In the genomic region with DNA sequence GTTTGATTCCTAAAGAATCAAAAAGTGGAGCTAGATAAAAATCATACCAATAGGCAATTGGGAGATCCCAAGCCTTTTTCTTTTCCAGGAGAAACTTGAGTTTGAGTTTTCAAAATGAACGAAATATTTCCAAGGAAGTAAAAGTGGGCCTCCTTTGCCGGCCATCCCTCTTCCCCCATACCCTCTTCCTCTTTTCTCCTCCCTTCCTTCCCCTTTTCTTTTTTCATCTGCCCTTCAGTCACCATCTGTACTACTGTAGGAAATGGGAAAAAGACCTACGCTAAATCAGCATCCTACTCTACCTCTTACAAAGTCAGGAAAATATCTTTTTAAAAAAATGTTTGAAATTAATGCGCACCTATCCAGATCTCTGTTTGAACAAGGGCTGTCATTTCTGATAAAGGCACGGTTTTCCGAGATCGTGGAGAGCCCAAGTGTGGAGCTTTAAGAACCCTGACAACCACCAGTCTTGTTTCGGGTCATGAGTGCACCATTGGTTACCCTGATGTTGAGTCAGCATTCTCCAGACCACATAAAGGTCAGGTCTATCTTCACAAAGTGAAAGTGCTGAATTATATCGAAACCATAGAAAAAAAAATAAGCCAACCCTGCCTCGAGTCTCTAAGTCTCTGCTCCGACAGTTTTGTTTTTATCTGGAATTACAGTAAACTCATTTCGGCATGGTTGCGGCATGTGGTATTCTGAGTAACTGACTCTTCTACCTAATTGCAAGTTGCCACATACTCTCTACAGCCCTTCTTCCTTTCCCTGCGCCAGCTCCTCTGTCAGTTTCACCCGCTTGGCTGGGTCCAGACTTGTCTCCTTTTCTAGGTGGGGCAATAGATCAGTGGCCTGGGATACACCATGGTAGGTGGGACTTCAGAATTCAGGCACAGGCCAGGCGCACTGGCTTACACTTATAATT, we compare ENCODE assay signal across 8 cellular contexts.
DNase-seq lines count a peak whose midpoint lies in the region; ATAC-seq and TF ChIP-seq lines count a peak whose summit lies in the region.

No MANE protein-coding gene starts in this region.

- no peak overlapping the region for H2AFZ ChIP-seq in mammary epithelial cell (ENCODE audit: low read depth, low read length)

- H3K4me3 ChIP-seq in mammary epithelial cell (replicated peaks in 1 of 3; ENCODE audit: insufficient read depth in 1 of 3, low read depth in 2 of 3, low read length in 3 of 3) (no peak overlapping the region), uterus (no peak overlapping the region)

- TF ChIP-seq CTCF in mammary epithelial cell (conservative IDR thresholded peaks at IDR 0.05 in 1 of 2, IDR thresholded peaks at IDR 0.05 in 1 of 2; ENCODE audit: extremely low read depth in 1 of 2, insufficient read depth in 1 of 2, low read depth in 1 of 2, low read length in 2 of 2) (no peak), MCF 10A (IDR thresholded peaks at IDR 0.05; ENCODE audit: unreplicated experiment) (no peak), uterus (IDR thresholded peaks at IDR 0.05) (no peak)

- peak; percentile 99 for ATAC-seq in HG03175 (IDR thresholded peaks at IDR 0.05; ENCODE audit: unreplicated experiment)
- ATAC-seq in activated CD4-positive, CD25-positive, alpha-beta regulatory T cell treated with anti-CD3 and anti-CD28 coated beads, Interleukin-2, amount 50 U/mL, for 24 hours: peak; percentile 95

- no peaks in the 10 kb centered on the region for H3K9me3 ChIP-seq in mammary epithelial cell (replicated peaks; ENCODE audit: insufficient read depth, low read length)
- no peaks in the 10 kb centered on the region for H3K9me3 ChIP-seq in uterus

- no peaks in the 10 kb centered on the region for H3K27me3 ChIP-seq in mammary epithelial cell (ENCODE audit: insufficient read depth, low read length)
- no peaks in the 10 kb centered on the region for H3K27me3 ChIP-seq in uterus

- H3K79me2 ChIP-seq in mammary epithelial cell (ENCODE audit: insufficient read depth, low read length): no peaks in the 10 kb centered on the region

- TF ChIP-seq POLR2A in uterus (IDR thresholded peaks at IDR 0.05): no peak

- H3K36me3 ChIP-seq in mammary epithelial cell (ENCODE audit: insufficient read depth, low read length) (no peaks in the 10 kb centered on the region), uterus (no peaks in the 10 kb centered on the region)

- H4K20me1 ChIP-seq in mammary epithelial cell (ENCODE audit: insufficient read depth, low read length): no peaks in the 10 kb centered on the region

- H3K9ac ChIP-seq in mammary epithelial cell (ENCODE audit: insufficient read depth, low read length): no peak overlapping the region

- BruUV-seq in mammary epithelial cell (replicated peaks; lab: Mats Ljungman, UMichigan): no TSS peak
- BruUV-seq in MCF 10A (replicated peaks; lab: Mats Ljungman, UMichigan): no TSS peak

- H3K4me1 ChIP-seq in mammary epithelial cell (ENCODE audit: insufficient read depth, low read length) (no peaks in the 10 kb centered on the region), uterus (no peaks in the 10 kb centered on the region)

- intact Hi-C loops in mammary epithelial cell (cut with micrococcal nuclease): no loop called here
- intact Hi-C loops in MCF 10A (cut with micrococcal nuclease): no loop called here
- intact Hi-C loops in uterus (cut with DNase I; ENCODE audit: low total_unique reads): no loop called here

- in situ Hi-C loops in mammary epithelial cell (cut with MboI; ENCODE audit: low sequenced_read_pairs in 2 of 2): no loop called here

- H3K36me3 Mint-ChIP-seq in MCF 10A (ENCODE audit: insufficient read depth, unreplicated experiment): no peaks in the 10 kb centered on the region

- POLR2A ChIA-PET in MCF 10A (lab: Yijun Ruan, JAX): no interaction called here

- H3K27me3 Mint-ChIP-seq in MCF 10A (ENCODE audit: insufficient read depth, unreplicated experiment): no peaks in the 10 kb centered on the region

- CTCF ChIA-PET in mammary epithelial cell (lab: Charles Lee; ENCODE audit: low non-redundant PET): no interaction called here
- CTCF ChIA-PET in MCF 10A (lab: Yijun Ruan, JAX): no interaction called here

- DNase-seq in mammary epithelial cell (peak; percentile 9), MCF 10A (ENCODE audit: unreplicated experiment) (no peak), inferior parietal cortex (ENCODE audit: extremely low spot score) (peak; percentile 25), uterus (no peak), NCI-H128 (lab: John Stamatoyannopoulos, UW; ENCODE audit: unreplicated experiment) (no peak), HCEC 1CT (no peak)

- no peaks in the 10 kb centered on the region for H3K4me1 Mint-ChIP-seq in MCF 10A (ENCODE audit: insufficient read depth, unreplicated experiment)

- peaks cover 7% of the 10 kb centered on the region for H3K9me3 Mint-ChIP-seq in MCF 10A (ENCODE audit: unreplicated experiment)

- H3K4me3 Mint-ChIP-seq in MCF 10A (ENCODE audit: unreplicated experiment): no peak overlapping the region

- 94% methylated on average over 16 of the region's 16 CpGs for WGBS in mammary epithelial cell (ENCODE audit: low coverage, missing lambda C conversion rate)

- dilution Hi-C loops in mammary epithelial cell (cut with HindIII; ENCODE audit: low sequenced_read_pairs): no loop called here

- H3K27ac ChIP-seq in mammary epithelial cell (ENCODE audit: insufficient read depth, low read depth, low read length) (no peak overlapping the region), uterus (no peak overlapping the region)

- H3K4me2 ChIP-seq in mammary epithelial cell (ENCODE audit: insufficient read depth, low read depth, low read length): no peak overlapping the region

- H3K27ac Mint-ChIP-seq in MCF 10A (ENCODE audit: low read depth, unreplicated experiment): no peak overlapping the region

Comparison
In these comparisons a context has a peak if more than half of its experiments do, and no peak if none do; other contexts are left out.
1. DNase-seq: peak in mammary epithelial cell (single experiment) and inferior parietal cortex (single experiment); none in MCF 10A (single experiment), uterus (0 of 2), NCI-H128 (single experiment) and HCEC 1CT (single experiment).